ENCODE assay signal across 8 cellular contexts in genomic region chr14:31420319-31421081, GRCh38. TPM values are rescaled to one million over a fixed set of nuclear protein-coding genes. Genes with fewer than 3 reads are reported as not detected.
DNase-seq lines count a peak whose midpoint lies in the region; TF ChIP-seq lines count a peak whose summit lies in the region.

TSS of gene HEATR5A (minus strand) at chr14:31420550. CDS start at chr14:31402975, 17,575 bp downstream.

- H3K9ac ChIP-seq in MM.1S (ENCODE audit: low read length): peak within 1 kb of the TSS; percentile 67

- H3K4me1 ChIP-seq in MM.1S (ENCODE audit: low read length) (no peaks in the 10 kb centered on the region), stomach (peaks cover 10 to 36% (median 24%) of the 10 kb centered on the region in 4 donors)

- H3K4me2 ChIP-seq in MM.1S (ENCODE audit: low read depth, low read length): peak within 1 kb of the TSS; percentile 76

- no peak for TF ChIP-seq EP300 in stomach (IDR thresholded peaks at IDR 0.05)

- peak within 1 kb of the TSS; percentile 69 for H2AFZ ChIP-seq in MM.1S (ENCODE audit: low read length)

- intact Hi-C loops in stomach (cut with DNase I; ENCODE audit: low total_unique reads): no loop called here

- peak within 1 kb of the TSS; percentile 79 for H3K4me3 ChIP-seq in MM.1S (ENCODE audit: low read length)
- H3K4me3 ChIP-seq in foreskin fibroblast (ENCODE audit: low read depth in 1 of 2, low read length in 2 of 2): peak within 1 kb of the TSS; percentile 98 to 100
- H3K4me3 ChIP-seq in stomach: peak within 1 kb of the TSS; percentile 79 to 98 (median 96)

- H3K27me3 ChIP-seq in MM.1S (replicated peaks; ENCODE audit: insufficient read depth, low read length) (no peaks in the 10 kb centered on the region), stomach (no peaks in the 10 kb centered on the region)

- peaks cover 11% of the 10 kb centered on the region; the same call in 1 of the 2 replicates for H3F3A ChIP-seq in MM.1S (ENCODE audit: insufficient read depth, low read length)

- H3K27me3 Mint-ChIP-seq in neural crest cell (ENCODE audit: low read depth): no peaks in the 10 kb centered on the region

- peaks cover 28% of the 10 kb centered on the region for H3K4me1 Mint-ChIP-seq in neural crest cell

- no peaks in the 10 kb centered on the region for H3K9me3 Mint-ChIP-seq in neural crest cell

- H3K36me3 Mint-ChIP-seq in neural crest cell (ENCODE audit: low read depth): no peaks in the 10 kb centered on the region

- peak within 1 kb of the TSS; percentile 96 for H3K27ac Mint-ChIP-seq in neural crest cell (ENCODE audit: unreplicated experiment)

- no peaks in the 10 kb centered on the region for H3K9me2 ChIP-seq in MM.1S (replicated peaks; ENCODE audit: insufficient read depth, low read length)

- H3K27ac ChIP-seq in MM.1S (ENCODE audit: low read length) (peak within 1 kb of the TSS; percentile 84), stomach (peak within 1 kb of the TSS; percentile 84 to 97 (median 91))

- 1 to 4% (median 2%) methylated on average over 20 to 56 of the region's 56 CpGs for WGBS in stomach, 5 donors

- TF ChIP-seq CTCF in MM.1S (IDR thresholded peaks at IDR 0.05; ENCODE audit: low read length) (no peak), foreskin fibroblast (IDR thresholded peaks at IDR 0.05; ENCODE audit: low read depth, low read length) (no peak), neural crest cell (conservative IDR thresholded peaks at IDR 0.05) (no peak), stomach (IDR thresholded peaks at IDR 0.05) (peak in 2 of 7 experiments; percentile 13 to 14)

- H3K4me3 Mint-ChIP-seq in neural crest cell: peak within 1 kb of the TSS; percentile 97

- peaks cover 18% of the 10 kb centered on the region for H3K79me2 ChIP-seq in MM.1S (ENCODE audit: low read length)

- H4K20me1 ChIP-seq in MM.1S (ENCODE audit: insufficient read depth, low read length): no peaks in the 10 kb centered on the region

- peak in 2 of 4 donors; percentile 82 to 94 for TF ChIP-seq POLR2A in stomach (IDR thresholded peaks at IDR 0.05)

- H3K36me3 ChIP-seq in MM.1S (replicated peaks; ENCODE audit: insufficient read depth, low read length): no peaks in the 10 kb centered on the region
- H3K36me3 ChIP-seq in stomach: no peaks in the 10 kb centered on the region

- DNase-seq in GM03348 (ENCODE audit: low spot score) (peak; percentile 97), HCEC 1CT (peak; percentile 97), MM.1S (peak; percentile 92), SHP77 treated with DMSO at 0.1 percent for 48 hours (lab: John Stamatoyannopoulos, UW) (peak; percentile 94), activated gamma-delta T cell (lab: John Stamatoyannopoulos, UW) (peak; percentile 86), foreskin fibroblast (peak; percentile 97 to 99), neural crest cell (ENCODE audit: low read depth, low spot score) (peak; percentile 96), stomach (peak; percentile 96)

- H3K9me3 ChIP-seq in MM.1S (replicated peaks; ENCODE audit: insufficient read depth, low read length) (no peaks in the 10 kb centered on the region), stomach (no peaks in the 10 kb centered on the region)

RNA-seq across cellular contexts. Expression of gene HEATR5A, which starts in this region (rescaled TPM):
- total RNA-seq in neural crest cell: 32.2 and 32.6 TPM in 2 replicates
- total RNA-seq in stomach: 10 to 100 TPM; 10.1 to 92.8 (median 37.3) TPM
- polyA plus RNA-seq in stomach: 10 to 100 TPM in 1 of 3 donors, 1 to 10 TPM in 2; 3.6 to 12.1 (median 4.1) TPM

Comparison
In these comparisons a context has a peak if more than half of its experiments do, and no peak if none do; other contexts are left out.
1. Peak in every context shown above with its lines: DNase-seq, H3K4me3 ChIP-seq and H3K27ac ChIP-seq.